ENCODE assay signal across 9 cellular contexts in the genomic region with DNA sequence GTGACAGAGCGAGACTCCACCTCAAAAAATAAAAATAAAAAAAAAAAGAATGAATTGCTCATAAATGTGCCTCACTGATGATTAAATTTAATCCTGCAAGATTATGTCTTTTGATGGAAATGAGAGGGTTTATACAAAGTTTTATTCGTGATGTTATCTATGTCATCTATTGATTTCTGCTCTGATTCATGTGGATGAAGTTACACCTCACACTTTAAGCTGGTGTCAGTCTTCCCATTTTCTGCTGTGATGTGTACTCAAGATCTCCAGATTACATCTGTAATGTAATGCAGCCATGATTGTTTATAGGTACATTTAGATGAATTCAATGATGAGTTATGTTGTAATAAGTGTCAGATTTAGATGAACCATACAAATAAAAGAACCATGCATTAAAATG. TPM values are rescaled to one million over a fixed set of nuclear protein-coding genes. Genes with fewer than 3 reads are reported as not detected.
"Had no signal": no experiment of that assay in that cellular context is flagged by ENCODE, and none has a peak within 500 bp of the region (broad histone marks: within the 10 kb centered on the region; RNA-seq: fewer than 3 reads in every experiment).

No MANE protein-coding gene starts in this region.

- ATAC-seq: HepG2, K562 had no signal

- H3K4me2 ChIP-seq: KMS-11 had no signal

- H3K9ac ChIP-seq: KMS-11 had no signal

- H3K4me3 ChIP-seq: K562 had no signal

- H3K27ac ChIP-seq: HL-60, KMS-11 had no signal

- DNase-seq: IMR-90, KBM-7, KG1 had no signal

RNA-seq across cellular contexts. Expression of a gene that starts 34.2 kb away (rescaled TPM):
- total RNA-seq: HepG2, HT-29, HT1080, IMR-90, K562 had no signal
